8 cellular contexts compared by ENCODE assay signal in genomic region chr6:34243901-34244884, GRCh38. TPM values are rescaled to one million over a fixed set of nuclear protein-coding genes. Genes with fewer than 3 reads are reported as not detected.
DNase-seq lines count a peak whose midpoint lies in the region; ATAC-seq and TF ChIP-seq lines count a peak whose summit lies in the region.

No MANE protein-coding gene starts in this region.

- no peak overlapping the region for H2AFZ ChIP-seq in MM.1S (ENCODE audit: low read length)
- H2AFZ ChIP-seq in fibroblast of lung (ENCODE audit: low read length) = no peak overlapping the region

- H3K27me3 ChIP-seq in MM.1S (replicated peaks; ENCODE audit: insufficient read depth, low read length) (no peaks in the 10 kb centered on the region), fibroblast of lung (ENCODE audit: control insufficient read depth, insufficient read depth, low read length) (no peaks in the 10 kb centered on the region), ovary (no peaks in the 10 kb centered on the region)

- H3K9me3 ChIP-seq in MM.1S (replicated peaks; ENCODE audit: insufficient read depth, low read length) = no peaks in the 10 kb centered on the region
- H3K9me3 ChIP-seq in fibroblast of lung (ENCODE audit: control insufficient read depth, insufficient read depth, low read depth, low read length) = no peaks in the 10 kb centered on the region
- H3K9me3 ChIP-seq in ovary = no peaks in the 10 kb centered on the region

- no peak overlapping the region for H3K4me2 ChIP-seq in MM.1S (ENCODE audit: low read depth, low read length)
- H3K4me2 ChIP-seq in fibroblast of lung (ENCODE audit: extremely low read depth, insufficient read depth, low read length) = peak overlapping the region; percentile 68

- H3K36me3 ChIP-seq in MM.1S (replicated peaks; ENCODE audit: insufficient read depth, low read length) = peaks cover 5% of the 10 kb centered on the region; the same call in 1 of the 2 replicates
- H3K36me3 ChIP-seq in fibroblast of lung (ENCODE audit: control insufficient read depth, insufficient read depth, low read length) = peaks cover 12% of the 10 kb centered on the region
- no peaks in the 10 kb centered on the region for H3K36me3 ChIP-seq in ovary

- H3F3A ChIP-seq in MM.1S (ENCODE audit: insufficient read depth, low read length) = peaks cover 37% of the 10 kb centered on the region

- H3K4me3 ChIP-seq in MM.1S (ENCODE audit: low read length) = no peak overlapping the region
- H3K4me3 ChIP-seq in fibroblast of lung (replicated peaks in 1 of 4; ENCODE audit: control extremely low read depth in 1 of 4, insufficient read depth in 1 of 4, low read depth in 3 of 4, low read length in 4 of 4) = peak overlapping the region in 1 of 4 experiments; percentile 11
- H3K4me3 ChIP-seq in ovary = no peak overlapping the region

- H4K20me1 ChIP-seq in MM.1S (ENCODE audit: insufficient read depth, low read length) = 0 out of 2 replicates have a peak, but pooled peaks cover 3% of the 10 kb centered on the region
- H4K20me1 ChIP-seq in fibroblast of lung (ENCODE audit: control insufficient read depth, extremely low read depth, insufficient read depth, low read length) = no peaks in the 10 kb centered on the region

- TF ChIP-seq CTCF in MM.1S (IDR thresholded peaks at IDR 0.05; ENCODE audit: low read length) (peak; percentile 11; the same call in 1 of the 2 replicates), fibroblast of lung (conservative IDR thresholded peaks at IDR 0.05 in 1 of 2, IDR thresholded peaks at IDR 0.05 in 1 of 2; ENCODE audit: low read depth in 1 of 2, low read length in 2 of 2) (peak; percentile 16 to 61), ovary (IDR thresholded peaks at IDR 0.05) (no peak)

- H3K79me2 ChIP-seq in MM.1S (ENCODE audit: low read length) (peaks cover 46% of the 10 kb centered on the region), fibroblast of lung (ENCODE audit: control insufficient read depth, insufficient read depth, low read length) (peaks cover 34% of the 10 kb centered on the region)

- 25 to 27% (median 27%) methylated on average over 19 of the region's 19 CpGs for WGBS in ovary, 3 donors

- H3K9ac ChIP-seq in MM.1S (ENCODE audit: low read length) (no peak overlapping the region), fibroblast of lung (ENCODE audit: insufficient read depth, low read length) (peak overlapping the region; percentile 43)

- intact Hi-C loops in ovary (cut with DNase I) = loop anchor here in 1 of 4 donors (2.0 to 10.0 kb wide), 2 partner anchors 47 to 361 kb away; no protein-coding TSS in a partner anchor

- no peaks in the 10 kb centered on the region for H3K9me2 ChIP-seq in MM.1S (replicated peaks; ENCODE audit: insufficient read depth, low read length)

- no peak for TF ChIP-seq POLR2A in ovary (IDR thresholded peaks at IDR 0.05)

- H3K4me1 ChIP-seq in MM.1S (ENCODE audit: low read length) (peaks cover 4% of the 10 kb centered on the region), fibroblast of lung (ENCODE audit: control insufficient read depth, extremely low read depth, insufficient read depth, low read length) (peaks cover 35% of the 10 kb centered on the region), ovary (ENCODE audit: insufficient read depth) (peaks cover 4% of the 10 kb centered on the region)

- no peak for TF ChIP-seq EP300 in ovary (IDR thresholded peaks at IDR 0.05)

- DNase-seq in ELR (ENCODE audit: low read depth) (peak; percentile 100), MM.1S (no peak), activated T-cell treated with anti-CD3 and anti-CD28 coated beads for 4 hours (peak; percentile 65), fibroblast of lung (ENCODE audit: low read depth in 2 of 2) (peak; percentile 90 to 92), ovary (peak; percentile 64 to 83 (median 71)), NCI-H1105 (lab: John Stamatoyannopoulos, UW) (no peak), NCI-H2029 (lab: John Stamatoyannopoulos, UW) (no peak)

- H3K27ac ChIP-seq in MM.1S (ENCODE audit: low read length) (no peak overlapping the region), fibroblast of lung (ENCODE audit: insufficient read depth, low read length) (peak overlapping the region; percentile 92), ovary (no peak overlapping the region)

- ATAC-seq in GM19351 (IDR thresholded peaks at IDR 0.05; ENCODE audit: unreplicated experiment) = no peak

RNA-seq across cellular contexts. Expression of gene SMIM29, which starts 4.6 kb away (rescaled TPM):
- total RNA-seq in fibroblast of lung (26.5 and 36.3 TPM in 2 replicates), ovary (10 to 100 TPM; 14.7 to 26.6 (median 17.8) TPM)
- polyA plus RNA-seq in fibroblast of lung (16.7 and 34.7 TPM in 2 replicates), ovary (10 to 100 TPM in 1 of 2 donors, 1 to 10 TPM in 1; 2.0 to 26.3 TPM)
- polyA plus RNA-seq in fibroblast of lung (2012) = 31.7 and 65.1 TPM in 2 replicates
- polyA minus RNA-seq in fibroblast of lung (ENCODE audit: low replicate concordance) = 20.7 and 58.1 TPM in 2 replicates

RNA-seq across cellular contexts. Expression of gene HMGA1, which starts 7.5 kb away (rescaled TPM):
- total RNA-seq in fibroblast of lung (70.6 and 121 TPM in 2 replicates), ovary (10 to 100 TPM in 4 of 7 donors, 1 to 10 TPM in 3; 5.1 to 39.9 (median 10.4) TPM)
- polyA plus RNA-seq in fibroblast of lung (29.6 and 213 TPM in 2 replicates), ovary (1 to 10 TPM; 2.4 to 5.6 TPM)
- 195 and 1,020 TPM in 2 replicates for polyA plus RNA-seq in fibroblast of lung (2012)
- 321 and 1,177 TPM in 2 replicates for polyA minus RNA-seq in fibroblast of lung (ENCODE audit: low replicate concordance)

Comparison
In these comparisons a context has a peak if more than half of its experiments do, and no peak if none do; other contexts are left out.
1. DNase-seq: peak in ELR (single experiment), activated T-cell treated with anti-CD3 and anti-CD28 coated beads for 4 hours (single experiment), fibroblast of lung (2 of 2) and ovary (5 of 5); none in MM.1S (single experiment), NCI-H1105 (single experiment) and NCI-H2029 (single experiment).
2. CTCF ChIP-seq: peak in MM.1S (single experiment) and fibroblast of lung (2 of 2); none in ovary (0 of 3).